Comparison of ENCODE assay signal across 8 cellular contexts in genomic region chr19:1605236-1606137, GRCh38. TPM values are rescaled to one million over a fixed set of nuclear protein-coding genes. Genes with fewer than 3 reads are reported as not detected.
DNase-seq lines count a peak whose midpoint lies in the region; ATAC-seq lines count a peak whose summit lies in the region.

UQCR11 (minus strand) TSS chr19:1605462; CDS start chr19:1605409, 53 bp downstream.

- no peaks in the 10 kb centered on the region for H3K9me3 Mint-ChIP-seq in IgD-negative memory B cell

- peak within 1 kb of the TSS; percentile 96 to 99 (median 99) for H3K27ac Mint-ChIP-seq in IgD-negative memory B cell

- H3K36me3 Mint-ChIP-seq in IgD-negative memory B cell, result no peaks in the 10 kb centered on the region

- H3K4me3 Mint-ChIP-seq in IgD-negative memory B cell, result peak within 1 kb of the TSS; percentile 96 to 100 (median 99)

- no peaks in the 10 kb centered on the region for H3K27me3 Mint-ChIP-seq in IgD-negative memory B cell

- DNase-seq in DMS114 treated with DMSO at 0.1 percent for 48 hours (lab: John Stamatoyannopoulos, UW; ENCODE audit: unreplicated experiment) (peak; percentile 82), OCI-M1 (lab: John Stamatoyannopoulos, UW) (peak; percentile 94), activated T-cell treated with anti-CD3 and anti-CD28 coated beads for 24 hours (ENCODE audit: low read depth) (peak; percentile 90), epidermal melanocyte (ENCODE audit: insufficient read length, low spot score) (peak; percentile 98)
- peak; percentile 77 to 86 for DNase-seq in stimulated activated CD8-positive, alpha-beta memory T cell treated with anti-CD3 and anti-CD28 coated beads, Interleukin-4, amount 100 ng/mL, for 1 hour (ENCODE audit: low read depth in 2 of 2, low spot score in 1 of 2)

- no peaks in the 10 kb centered on the region for H3K27me3 ChIP-seq in mononuclear cell (ENCODE audit: insufficient read depth, low read length)

- H3K4me1 ChIP-seq in mononuclear cell (ENCODE audit: insufficient read depth, low read length), result peaks cover 60% of the 10 kb centered on the region

- H3K4me1 Mint-ChIP-seq in IgD-negative memory B cell, result peaks cover 13 to 30% (median 27%) of the 10 kb centered on the region in 3 donors

- no peaks in the 10 kb centered on the region for H3K9me3 ChIP-seq in mononuclear cell (ENCODE audit: low read depth, low read length)

- H3K4me3 ChIP-seq in mononuclear cell (ENCODE audit: low read length), result peak within 1 kb of the TSS; percentile 95

- peak; percentile 72 for ATAC-seq in GM21528 (IDR thresholded peaks at IDR 0.05; ENCODE audit: low FRiP score, unreplicated experiment)

RNA-seq across cellular contexts. Expression of gene UQCR11, which starts in this region (rescaled TPM):
- 487 TPM for polyA plus RNA-seq in IgD-negative memory B cell
- total RNA-seq in mononuclear cell, result 31.6 TPM

Comparison
In these comparisons a context has a peak if more than half of its experiments do, and no peak if none do; other contexts are left out.
1. Peak in every context shown above with its lines: DNase-seq, ATAC-seq and H3K4me3 ChIP-seq.